In the genomic region with DNA sequence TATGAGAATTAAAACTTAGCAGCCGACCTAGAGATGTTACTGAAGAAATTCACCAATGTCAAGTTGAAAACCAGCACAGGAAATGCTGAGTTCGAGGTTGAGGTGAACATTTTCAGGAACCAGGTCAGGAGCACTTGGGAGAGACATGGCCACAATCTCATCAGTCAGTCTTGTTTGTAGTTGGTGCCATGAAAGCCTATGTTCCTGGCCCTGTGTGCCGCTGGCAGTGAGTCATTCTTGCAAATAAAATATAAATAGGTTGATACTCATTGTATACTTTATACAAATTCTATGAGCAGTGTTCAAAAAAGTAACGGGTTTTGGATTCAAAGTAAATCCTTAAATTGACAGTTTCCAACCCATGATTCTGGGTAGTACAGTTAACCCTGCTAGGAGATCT, we compare ENCODE assay signal across 8 cellular contexts. TPM values are rescaled to one million over a fixed set of nuclear protein-coding genes. Genes with fewer than 3 reads are reported as not detected.
DNase-seq lines count a peak whose midpoint lies in the region; ATAC-seq and TF ChIP-seq lines count a peak whose summit lies in the region.

No MANE protein-coding gene starts in this region.

- no peaks in the 10 kb centered on the region for H3K36me3 ChIP-seq in CD8-positive, alpha-beta memory T cell (ENCODE audit: insufficient read depth, low read length)
- H3K36me3 ChIP-seq in KOPT-K1 (ENCODE audit: insufficient read depth, low read length), result 0 out of 2 replicates have a peak, but pooled peaks cover 14% of the 10 kb centered on the region

- POLR2A ChIA-PET in CD8-positive, alpha-beta memory T cell (lab: Charles Lee), result no interaction called here
- POLR2A ChIA-PET in MCF 10A (lab: Yijun Ruan, JAX), result interaction anchor here (0.7 to 2.4 kb wide), 9 partner anchors 20 to 598 kb away, joined by 3 to 8 read pairs (median 3); a partner anchor contains a TSS

- DNase-seq in CD8-positive, alpha-beta memory T cell, result no peak
- peak; percentile 37 for DNase-seq in MCF 10A (ENCODE audit: unreplicated experiment)
- DNase-seq in natural killer cell, result no peak
- no peak for DNase-seq in NCI-H146 (lab: John Stamatoyannopoulos, UW)
- DNase-seq in AML-193 (lab: John Stamatoyannopoulos, UW), result no peak
- no peak for DNase-seq in HUDEP-2 (lab: John Stamatoyannopoulos, UW; ENCODE audit: unreplicated experiment in 76 of 76)
- DNase-seq in left ventricle myocardium superior, result no peak

- no TSS peak for BruUV-seq in MCF 10A (replicated peaks; lab: Mats Ljungman, UMichigan)

- peaks cover 0 to 23% (median 0%) of the 10 kb centered on the region in 3 donors for H3K36me3 Mint-ChIP-seq in CD8-positive, alpha-beta memory T cell
- H3K36me3 Mint-ChIP-seq in MCF 10A (ENCODE audit: insufficient read depth, unreplicated experiment) (no peaks in the 10 kb centered on the region), natural killer cell (no peaks in the 10 kb centered on the region)

- no peak overlapping the region for H3K27ac ChIP-seq in CD8-positive, alpha-beta memory T cell (ENCODE audit: low read depth, low read length)
- peak overlapping the region; percentile 71 for H3K27ac ChIP-seq in KOPT-K1 (ENCODE audit: low read depth, low read length, poor library complexity, severe bottlenecking)

- H3K4me3 Mint-ChIP-seq in CD8-positive, alpha-beta memory T cell, result peak overlapping the region; percentile 82 to 98 (median 96)
- peak overlapping the region; percentile 91 for H3K4me3 Mint-ChIP-seq in MCF 10A (ENCODE audit: unreplicated experiment)
- H3K4me3 Mint-ChIP-seq in natural killer cell, result peak overlapping the region; percentile 77

- no peak overlapping the region for H3K4me3 ChIP-seq in CD8-positive, alpha-beta memory T cell (ENCODE audit: low read length)

- CTCF ChIA-PET in CD8-positive, alpha-beta memory T cell (lab: Charles Lee), result interaction anchor here (0.9 to 1.2 kb wide), 3 partner anchors 27 to 489 kb away, joined by 3 to 4 read pairs (median 3); no protein-coding TSS in a partner anchor
- CTCF ChIA-PET in MCF 10A (lab: Yijun Ruan, JAX), result interaction anchor here (1.1 to 2.8 kb wide), 3 partner anchors 90 to 321 kb away, joined by 4 to 9 read pairs (median 4); no protein-coding TSS in a partner anchor

- intact Hi-C loops in MCF 10A (cut with micrococcal nuclease), result loop anchor here (2.0 to 10.0 kb wide), 3 partner anchors 187 to 491 kb away; no protein-coding TSS in a partner anchor
- intact Hi-C loops in natural killer cell (cut with micrococcal nuclease), result loop anchor here (5.0 to 10.0 kb wide), 2 partner anchors 133 to 251 kb away; a partner anchor contains a TSS
- intact Hi-C loops in left ventricle myocardium superior (cut with micrococcal nuclease), result loop anchor here (10.0 kb wide), 3 partner anchors 91 to 191 kb away; a partner anchor contains a TSS

- peak overlapping the region; percentile 65 to 96 (median 86) for H3K27ac Mint-ChIP-seq in CD8-positive, alpha-beta memory T cell
- H3K27ac Mint-ChIP-seq in MCF 10A (ENCODE audit: low read depth, unreplicated experiment) (peak overlapping the region; percentile 1), natural killer cell (peak overlapping the region; percentile 84 to 93)

- H3K27me3 Mint-ChIP-seq in CD8-positive, alpha-beta memory T cell, result no peaks in the 10 kb centered on the region
- no peaks in the 10 kb centered on the region for H3K27me3 Mint-ChIP-seq in MCF 10A (ENCODE audit: insufficient read depth, unreplicated experiment)
- H3K27me3 Mint-ChIP-seq in natural killer cell (ENCODE audit: low read depth in 2 of 2), result no peaks in the 10 kb centered on the region

- H3K4me1 ChIP-seq in CD8-positive, alpha-beta memory T cell (ENCODE audit: insufficient read depth, low read length), result peaks cover 31% of the 10 kb centered on the region

- ATAC-seq in natural killer cell, result no peak
- ATAC-seq in left ventricle myocardium superior, result no peak

- no peaks in the 10 kb centered on the region for H3K9me3 Mint-ChIP-seq in CD8-positive, alpha-beta memory T cell
- H3K9me3 Mint-ChIP-seq in MCF 10A (ENCODE audit: unreplicated experiment) (no peaks in the 10 kb centered on the region), natural killer cell (no peaks in the 10 kb centered on the region)

- no peaks in the 10 kb centered on the region for H3K27me3 ChIP-seq in CD8-positive, alpha-beta memory T cell (ENCODE audit: insufficient read depth, low read length, poor library complexity, severe bottlenecking)

- TF ChIP-seq CTCF in MCF 10A (IDR thresholded peaks at IDR 0.05; ENCODE audit: unreplicated experiment), result no peak
- no peak for TF ChIP-seq CTCF in natural killer cell (IDR thresholded peaks at IDR 0.05)

- H3K4me1 Mint-ChIP-seq in CD8-positive, alpha-beta memory T cell, result peaks cover 44 to 65% (median 60%) of the 10 kb centered on the region in 3 donors
- H3K4me1 Mint-ChIP-seq in MCF 10A (ENCODE audit: insufficient read depth, unreplicated experiment) (peaks cover 15% of the 10 kb centered on the region), natural killer cell (peaks cover 33 to 36% of the 10 kb centered on the region in 2 donors)

- no peaks in the 10 kb centered on the region for H3K9me3 ChIP-seq in CD8-positive, alpha-beta memory T cell (ENCODE audit: low read length)
- H3K9me3 ChIP-seq in KOPT-K1 (ENCODE audit: insufficient read depth, low read length, poor library complexity, severe bottlenecking), result no peaks in the 10 kb centered on the region

RNA-seq across cellular contexts. Expression of a gene that starts 1.5 kb away (rescaled TPM):
- total RNA-seq in CD8-positive, alpha-beta memory T cell, result under 1 TPM; 0.38 to 0.63 TPM
- polyA plus RNA-seq in CD8-positive, alpha-beta memory T cell, result 1.3 TPM
- total RNA-seq in MCF 10A (2022) (2.2 and 3.2 TPM in 2 replicates), natural killer cell (1 to 10 TPM; 1.1 to 2.3 (median 1.8) TPM), left ventricle myocardium superior (1.0 TPM)

Comparison
In these comparisons a context has a peak if more than half of its experiments do, and no peak if none do; other contexts are left out.
1. H3K27ac Mint-ChIP-seq: peak in every context shown above with its lines; median percentile 88 in natural killer cell; 86 in CD8-positive, alpha-beta memory T cell; 1 in MCF 10A.